8 cellular contexts compared by ENCODE assay signal in genomic region chr11:8683115-8683807, GRCh38. TPM values are rescaled to one million over a fixed set of nuclear protein-coding genes. Genes with fewer than 3 reads are reported as not detected.
A peak's percentile ranks its signal among the peaks of the same experiment; 100 is the strongest.
DNase-seq lines count a peak whose midpoint lies in the region; ATAC-seq and TF ChIP-seq lines count a peak whose summit lies in the region.

No MANE protein-coding gene starts in this region.

- dilution Hi-C loops in mammary epithelial cell (cut with HindIII; ENCODE audit: low sequenced_read_pairs), result no loop called here

- peaks cover 24% of the 10 kb centered on the region for H3K36me3 ChIP-seq in mammary epithelial cell (ENCODE audit: insufficient read depth, low read length)
- peaks cover 27% of the 10 kb centered on the region for H3K36me3 ChIP-seq in thoracic aorta

- TF ChIP-seq POLR2A in lower leg skin (IDR thresholded peaks at IDR 0.05), result no peak

- BruUV-seq in mammary epithelial cell (replicated peaks; lab: Mats Ljungman, UMichigan), result TSS peak; percentile 43

- H3K27ac ChIP-seq in mammary epithelial cell (ENCODE audit: insufficient read depth, low read depth, low read length) (peak overlapping the region; percentile 94), thoracic aorta (peak overlapping the region; percentile 95 to 97)

- WGBS in mammary epithelial cell (ENCODE audit: low coverage, missing lambda C conversion rate), result 3% methylated on average over 26 of the region's 27 CpGs
- 4 to 5% methylated on average over 26 to 27 of the region's 27 CpGs for WGBS in lower leg skin, 2 donors

- ATAC-seq in thoracic aorta (ENCODE audit: insufficient number of reproducible peaks, low FRiP score, low read depth), result no peak
- no peak for ATAC-seq in GM21367 (IDR thresholded peaks at IDR 0.05; ENCODE audit: unreplicated experiment)
- no peak for ATAC-seq in HG03378 (IDR thresholded peaks at IDR 0.05; ENCODE audit: unreplicated experiment)

- no peak for DNase-seq in LNCaP clone FGC (ENCODE audit: low read depth)
- no peak for DNase-seq in mammary epithelial cell
- DNase-seq in lower leg skin (ENCODE audit: low spot score in 2 of 2), result peak in 1 of 2 donors; percentile 84
- no peak for DNase-seq in thoracic aorta (ENCODE audit: low spot score)
- DNase-seq in GM13977 (ENCODE audit: low spot score), result no peak

- H3K27me3 ChIP-seq in mammary epithelial cell (ENCODE audit: insufficient read depth, low read length) (no peaks in the 10 kb centered on the region), thoracic aorta (replicated peaks; ENCODE audit: insufficient read depth) (no peaks in the 10 kb centered on the region)

- H3K4me1 ChIP-seq in mammary epithelial cell (ENCODE audit: insufficient read depth, low read length) (peaks cover 23% of the 10 kb centered on the region), thoracic aorta (ENCODE audit: control insufficient read depth in 1 of 2, low read depth in 2 of 2) (peaks cover 11 to 31% of the 10 kb centered on the region in 2 donors)

- no peaks in the 10 kb centered on the region for H3K9me3 ChIP-seq in mammary epithelial cell (replicated peaks; ENCODE audit: insufficient read depth, low read length)
- no peaks in the 10 kb centered on the region for H3K9me3 ChIP-seq in thoracic aorta

- peak overlapping the region; percentile 98 for H3K9ac ChIP-seq in mammary epithelial cell (ENCODE audit: insufficient read depth, low read length)

- CTCF ChIA-PET in mammary epithelial cell (lab: Charles Lee; ENCODE audit: low non-redundant PET), result no interaction called here

- in situ Hi-C loops in mammary epithelial cell (cut with MboI; ENCODE audit: low sequenced_read_pairs in 2 of 2), result loop anchor here in 1 of 2 donors (5.0 to 25.0 kb wide), 2 partner anchors 81 to 446 kb away; no protein-coding TSS in a partner anchor
- in situ Hi-C loops in GM13977 (cut with MboI; ENCODE audit: low pct_unique_long_range_greater_than_20kb, low sequenced_read_pairs, unreplicated experiment), result no loop called here

- H3K4me3 ChIP-seq in GM08714 (ENCODE audit: low read length) (peak overlapping the region; percentile 77), LNCaP clone FGC (ENCODE audit: low read depth, low read length) (peak overlapping the region; percentile 91), mammary epithelial cell (replicated peaks in 1 of 3; ENCODE audit: insufficient read depth in 1 of 3, low read depth in 2 of 3, low read length in 3 of 3) (peak overlapping the region; percentile 75 to 98 (median 78)), lower leg skin (ENCODE audit: low read depth, poor library complexity, severe bottlenecking) (peak overlapping the region; percentile 100), thoracic aorta (peak overlapping the region; percentile 72)

- no peaks in the 10 kb centered on the region for H4K20me1 ChIP-seq in mammary epithelial cell (ENCODE audit: insufficient read depth, low read length)

- H3K4me2 ChIP-seq in mammary epithelial cell (ENCODE audit: insufficient read depth, low read depth, low read length), result peak overlapping the region; percentile 78

- peaks cover 56% of the 10 kb centered on the region for H3K79me2 ChIP-seq in mammary epithelial cell (ENCODE audit: insufficient read depth, low read length)

- intact Hi-C loops in mammary epithelial cell (cut with micrococcal nuclease), result loop anchor here (2.0 to 10.0 kb wide), 4 partner anchors 78 to 882 kb away; no protein-coding TSS in a partner anchor
- intact Hi-C loops in lower leg skin (cut with DNase I; ENCODE audit: low total_unique reads), result no loop called here

- H2AFZ ChIP-seq in mammary epithelial cell (ENCODE audit: low read depth, low read length), result peak overlapping the region; percentile 67

- TF ChIP-seq CTCF in LNCaP clone FGC (IDR thresholded peaks at IDR 0.05; ENCODE audit: control insufficient read depth, extremely low read depth, insufficient read depth) (no peak), mammary epithelial cell (conservative IDR thresholded peaks at IDR 0.05 in 1 of 2, IDR thresholded peaks at IDR 0.05 in 1 of 2; ENCODE audit: extremely low read depth in 1 of 2, insufficient read depth in 1 of 2, low read depth in 1 of 2, low read length in 2 of 2) (no peak), lower leg skin (IDR thresholded peaks at IDR 0.05) (no peak), thoracic aorta (IDR thresholded peaks at IDR 0.05) (no peak), GM13977 (IDR thresholded peaks at IDR 0.05; ENCODE audit: extremely low read depth, insufficient read depth, missing control alignments) (no peak)

RNA-seq across cellular contexts. Expression of gene RPL27A, which starts 0.7 kb away (rescaled TPM):
- total RNA-seq in mammary epithelial cell (100 to 1,000 TPM; 473 to 864 TPM), lower leg skin (1,000 to 10,000 TPM in 3 of 4 donors, 100 to 1,000 TPM in 1; 913 to 2,100 (median 1,383) TPM), thoracic aorta (100 to 1,000 TPM; 537 to 617 TPM)
- 1,200 TPM for polyA plus RNA-seq in mammary epithelial cell
- 617 TPM for polyA minus RNA-seq in mammary epithelial cell

RNA-seq across cellular contexts. Expression of gene TRIM66, which starts 0.8 kb away (rescaled TPM):
- total RNA-seq in mammary epithelial cell, result 10 to 100 TPM in 1 of 2 donors, 1 to 10 TPM in 1; 7.0 to 17.5 TPM
- 2.2 TPM for polyA plus RNA-seq in mammary epithelial cell
- polyA minus RNA-seq in mammary epithelial cell, result 8.9 TPM
- total RNA-seq in lower leg skin, result 10 to 100 TPM in 1 of 4 donors, 1 to 10 TPM in 3; 3.3 to 13.0 (median 6.2) TPM
- total RNA-seq in thoracic aorta, result 10 to 100 TPM; 10.2 to 18.1 TPM
